13 cellular contexts compared by ENCODE assay signal in genomic region chr3:186710694-186711093, GRCh38. TPM values are rescaled to one million over a fixed set of nuclear protein-coding genes. Genes with fewer than 3 reads are reported as not detected.
"Had no signal": no experiment of that assay in that cellular context is flagged by ENCODE, and none has a peak within 500 bp of the region (broad histone marks: within the 10 kb centered on the region; RNA-seq: fewer than 3 reads in every experiment).

No MANE protein-coding gene starts in this region.

RNA-seq across cellular contexts. Expression of gene KNG1, which starts 6.5 kb away (rescaled TPM):
- total RNA-seq: activated B cell treated with CpG ODN at 0.5 μM for 24 hours; activated CD4-positive, alpha-beta memory T cell treated with anti-CD3 and anti-CD28 coated beads for 36 hours; activated CD4-positive, alpha-beta memory T cell treated with anti-CD3 and anti-CD28 coated beads, Interleukin-2, amount 10 ng/mL, durations not matched to agents 7 days and 5 days; activated CD4-positive, alpha-beta T cell treated with anti-CD3 and anti-CD28 coated beads for 36 hours; activated CD4-positive, alpha-beta T cell treated with anti-CD3 and anti-CD28 coated beads, Interleukin-2, amount 10 ng/mL, durations not matched to agents 24 days and 14 days; activated CD4-positive, alpha-beta T cell treated with anti-CD3 and anti-CD28 coated beads, Interleukin-2, amount 10 ng/mL, durations not matched to agents 7 days and 5 days; activated CD8-positive, alpha-beta memory T cell treated with anti-CD3 and anti-CD28 coated beads for 36 hours; activated CD8-positive, alpha-beta memory T cell treated with anti-CD3 and anti-CD28 coated beads, Interleukin-2, amount 10 ng/mL, durations not matched to agents 7 days and 5 days; activated CD8-positive, alpha-beta T cell treated with anti-CD3 and anti-CD28 coated beads for 36 hours; activated CD8-positive, alpha-beta T cell treated with anti-CD3 and anti-CD28 coated beads, Interleukin-2, amount 10 ng/mL, durations not matched to agents 7 days and 5 days; T-helper 1 cell treated with Interleukin-12 subunit alpha and Interleukin-12 subunit beta and Interleukin-4 antibody, amounts not matched to agents 30 ng/mL and 1 ng/mL, for 36 hours; T-helper 17 cell; T-helper 2 cell treated with Interferon-gamma antibody and Interleukin-4, amounts not matched to agents 100 ng/mL and 5 ng/mL, for 36 hours had no signal

RNA-seq across cellular contexts. Expression of gene HRG, which starts 44.9 kb away (rescaled TPM):
- total RNA-seq: activated B cell treated with CpG ODN at 0.5 μM for 24 hours; activated CD4-positive, alpha-beta memory T cell treated with anti-CD3 and anti-CD28 coated beads for 36 hours; activated CD4-positive, alpha-beta memory T cell treated with anti-CD3 and anti-CD28 coated beads, Interleukin-2, amount 10 ng/mL, durations not matched to agents 7 days and 5 days; activated CD4-positive, alpha-beta T cell treated with anti-CD3 and anti-CD28 coated beads, Interleukin-2, amount 10 ng/mL, durations not matched to agents 24 days and 14 days; activated CD4-positive, alpha-beta T cell treated with anti-CD3 and anti-CD28 coated beads, Interleukin-2, amount 10 ng/mL, durations not matched to agents 7 days and 5 days; activated CD8-positive, alpha-beta memory T cell treated with anti-CD3 and anti-CD28 coated beads for 36 hours; activated CD8-positive, alpha-beta memory T cell treated with anti-CD3 and anti-CD28 coated beads, Interleukin-2, amount 10 ng/mL, durations not matched to agents 7 days and 5 days; activated CD8-positive, alpha-beta T cell treated with anti-CD3 and anti-CD28 coated beads for 36 hours; activated CD8-positive, alpha-beta T cell treated with anti-CD3 and anti-CD28 coated beads, Interleukin-2, amount 10 ng/mL, durations not matched to agents 7 days and 5 days; T-helper 1 cell treated with Interleukin-12 subunit alpha and Interleukin-12 subunit beta and Interleukin-4 antibody, amounts not matched to agents 30 ng/mL and 1 ng/mL, for 36 hours; T-helper 17 cell; T-helper 2 cell treated with Interferon-gamma antibody and Interleukin-4, amounts not matched to agents 100 ng/mL and 5 ng/mL, for 36 hours had no signal
